Comparison of ENCODE assay signal across 21 cellular contexts in genomic region chr11:117851852-117852251, GRCh38. TPM values are rescaled to one million over a fixed set of nuclear protein-coding genes. Genes with fewer than 3 reads are reported as not detected.
DNase-seq lines count a peak whose midpoint lies in the region; TF ChIP-seq lines count a peak whose summit lies in the region.
"Had no signal": no experiment of that assay in that cellular context is flagged by ENCODE, and none has a peak within 500 bp of the region (broad histone marks: within the 10 kb centered on the region; RNA-seq: fewer than 3 reads in every experiment).

No MANE protein-coding gene starts in this region.

- no peaks in the 10 kb centered on the region for H3K79me2 ChIP-seq in mammary epithelial cell (ENCODE audit: insufficient read depth, low read length)

- no peak overlapping the region for H2AFZ ChIP-seq in mammary epithelial cell (ENCODE audit: low read depth, low read length)

- in situ Hi-C loops in mammary epithelial cell (cut with MboI; ENCODE audit: low sequenced_read_pairs in 2 of 2) = no loop called here

- BruUV-seq in mammary epithelial cell (replicated peaks; lab: Mats Ljungman, UMichigan) = no TSS peak

- DNase-seq in OCI-M1 (lab: John Stamatoyannopoulos, UW) (peak; percentile 18), dorsolateral prefrontal cortex (peak in 7 of 10 donors; percentile 42 to 76 (median 56)), mesenteric fat pad (ENCODE audit: low spot score) (peak; percentile 16), stomach (peak; percentile 13), NCI-H2029 treated with DMSO at 0.1 percent for 48 hours (lab: John Stamatoyannopoulos, UW) (no peak), cerebellar nuclear complex (lab: John Stamatoyannopoulos, UW) (no peak), mammary epithelial cell (no peak)
- no peak for DNase-seq in activated T-cell treated with anti-CD3 and anti-CD28 coated beads, Interleukin-2, amount 50 U/mL, for 1 hour
- DNase-seq: activated naive CD8-positive, alpha-beta T cell treated with anti-CD3 and anti-CD28 coated beads for 36 hours; CD4-positive, CD25-positive, alpha-beta regulatory T cell; effector memory CD8-positive, alpha-beta T cell; NCI-H1436 treated with DMSO at 0.1 percent for 48 hours; NCI-H774; PC-3; T-helper 2 cell had no signal

- CTCF ChIA-PET in mammary epithelial cell (lab: Charles Lee; ENCODE audit: low non-redundant PET) = no interaction called here

- H3K4me1 ChIP-seq in stomach (peaks cover 0 to 21% (median 0%) of the 10 kb centered on the region in 4 donors), mammary epithelial cell (ENCODE audit: insufficient read depth, low read length) (no peaks in the 10 kb centered on the region)
- H3K4me1 ChIP-seq: SJSA1, suprapubic skin had no signal

- H3K9ac ChIP-seq in mammary epithelial cell (ENCODE audit: insufficient read depth, low read length) = no peak overlapping the region

- no peak for TF ChIP-seq EP300 in stomach (IDR thresholded peaks at IDR 0.05)

- WGBS in stomach, 5 donors = 36 to 63% (median 48%) methylated on average over 3 of the region's 3 CpGs
- WGBS in mammary epithelial cell (ENCODE audit: low coverage, missing lambda C conversion rate) = 55% methylated on average over 3 of the region's 3 CpGs

- TF ChIP-seq CTCF in dorsolateral prefrontal cortex (IDR thresholded peaks at IDR 0.05 in 54 of 56, conservative IDR thresholded peaks at IDR 0.05 in 2 of 56; ENCODE audit: low read depth in 1 of 56, partially characterized antibody in 56 of 56) = no peak
- TF ChIP-seq CTCF in stomach (IDR thresholded peaks at IDR 0.05) = no peak
- no peak for TF ChIP-seq CTCF in mammary epithelial cell (conservative IDR thresholded peaks at IDR 0.05 in 1 of 2, IDR thresholded peaks at IDR 0.05 in 1 of 2; ENCODE audit: extremely low read depth in 1 of 2, insufficient read depth in 1 of 2, low read depth in 1 of 2, low read length in 2 of 2)

- no peak overlapping the region for H3K4me2 ChIP-seq in mammary epithelial cell (ENCODE audit: insufficient read depth, low read depth, low read length)

- intact Hi-C loops in dorsolateral prefrontal cortex (cut with DNase I) = no loop called here
- intact Hi-C loops in stomach (cut with DNase I; ENCODE audit: low total_unique reads) = no loop called here
- intact Hi-C loops in mammary epithelial cell (cut with micrococcal nuclease) = no loop called here

- no peak overlapping the region for H3K4me3 ChIP-seq in dorsolateral prefrontal cortex
- no peak overlapping the region for H3K4me3 ChIP-seq in stomach
- H3K4me3 ChIP-seq in mammary epithelial cell (replicated peaks in 1 of 3; ENCODE audit: insufficient read depth in 1 of 3, low read depth in 2 of 3, low read length in 3 of 3) = no peak overlapping the region
- H3K4me3 ChIP-seq: SJSA1, suprapubic skin had no signal

- H3K36me3 ChIP-seq in stomach = no peaks in the 10 kb centered on the region
- no peaks in the 10 kb centered on the region for H3K36me3 ChIP-seq in mammary epithelial cell (ENCODE audit: insufficient read depth, low read length)
- H3K36me3 ChIP-seq: SJSA1, suprapubic skin had no signal

- H3K27ac ChIP-seq in dorsolateral prefrontal cortex (peak overlapping the region in 57 of 59 donors; percentile 13 to 87 (median 72)), stomach (peak overlapping the region in 1 of 5 donors; percentile 21), mammary epithelial cell (ENCODE audit: insufficient read depth, low read depth, low read length) (no peak overlapping the region)
- H3K27ac ChIP-seq: SJSA1, suprapubic skin had no signal

- H3K9me3 ChIP-seq in stomach (peaks cover 0 to 18% (median 7%) of the 10 kb centered on the region in 4 donors), mammary epithelial cell (replicated peaks; ENCODE audit: insufficient read depth, low read length) (no peaks in the 10 kb centered on the region)
- H3K9me3 ChIP-seq: SJSA1 had no signal

- TF ChIP-seq POLR2A in stomach (IDR thresholded peaks at IDR 0.05) = no peak

- H3K27me3 ChIP-seq in dorsolateral prefrontal cortex (peaks cover 0 to 5% (median 0%) of the 10 kb centered on the region in 45 donors), stomach (peaks cover 0 to 3% (median 0%) of the 10 kb centered on the region in 3 donors), mammary epithelial cell (ENCODE audit: insufficient read depth, low read length) (peaks cover 3% of the 10 kb centered on the region)
- H3K27me3 ChIP-seq: SJSA1, suprapubic skin had no signal

- dilution Hi-C loops in mammary epithelial cell (cut with HindIII; ENCODE audit: low sequenced_read_pairs) = no loop called here

- H4K20me1 ChIP-seq in mammary epithelial cell (ENCODE audit: insufficient read depth, low read length) = no peaks in the 10 kb centered on the region

RNA-seq across cellular contexts. Expression of gene FXYD6, which starts 24.6 kb away (rescaled TPM):
- total RNA-seq in dorsolateral prefrontal cortex = 100 to 1,000 TPM; 188 to 567 (median 374) TPM
- 21.5 TPM for total RNA-seq in mesenteric fat pad
- 100 to 1,000 TPM in 1 of 5 donors, 10 to 100 TPM in 4; 12.7 to 187 (median 47.0) TPM for total RNA-seq in stomach
- 10 to 100 TPM; 22.5 to 39.4 (median 25.6) TPM for polyA plus RNA-seq in stomach
- total RNA-seq in mammary epithelial cell = under 1 TPM in 1 of 2 donors, not detected in 1; 0.21 TPM
- 0.35 TPM for polyA plus RNA-seq in mammary epithelial cell
- not detected for polyA minus RNA-seq in mammary epithelial cell
- total RNA-seq: bronchial epithelial cell; CD4-positive, CD25-positive, alpha-beta regulatory T cell; MCF 10A; PC-3 had no signal
- polyA plus RNA-seq: CD4-positive, CD25-positive, alpha-beta regulatory T cell had no signal

RNA-seq across cellular contexts. Expression of gene FXYD2, which starts 27.3 kb away (rescaled TPM):
- 10 to 100 TPM in 5 of 120 experiments, 1 to 10 TPM in 115; 1.5 to 14.9 (median 4.6) TPM for total RNA-seq in dorsolateral prefrontal cortex
- total RNA-seq in mesenteric fat pad = 3.2 TPM
- 1 to 10 TPM in 1 of 5 donors, under 1 TPM in 1, not detected in 3; 0.45 to 7.0 TPM for total RNA-seq in stomach
- polyA plus RNA-seq in stomach = 1 to 10 TPM; 1.0 to 7.8 (median 4.0) TPM
- total RNA-seq in mammary epithelial cell = not detected
- 0.11 TPM for polyA plus RNA-seq in mammary epithelial cell
- not detected for polyA minus RNA-seq in mammary epithelial cell
- total RNA-seq: bronchial epithelial cell, MCF 10A, PC-3, SJSA1, suprapubic skin had no signal
- polyA plus RNA-seq: AG04450 had no signal

RNA-seq across cellular contexts. Expression of gene DSCAML1, which starts 54.8 kb away (rescaled TPM):
- total RNA-seq in dorsolateral prefrontal cortex = 10 to 100 TPM; 16.1 to 61.7 (median 35.6) TPM
- total RNA-seq in mesenteric fat pad = 0.45 TPM
- 1 to 10 TPM in 2 of 5 donors, under 1 TPM in 3; 0.14 to 2.9 (median 0.45) TPM for total RNA-seq in stomach
- under 1 TPM; 0.08 to 0.75 (median 0.46) TPM for polyA plus RNA-seq in stomach
- not detected for total RNA-seq in mammary epithelial cell
- 0.01 TPM for polyA plus RNA-seq in mammary epithelial cell
- polyA minus RNA-seq in mammary epithelial cell = not detected
- total RNA-seq: MCF 10A, PC-3, pulmonary artery endothelial cell had no signal
- polyA plus RNA-seq: AG04450 had no signal

Comparison
In these comparisons a context has a peak if more than half of its experiments do, and no peak if none do; other contexts are left out.
1. DNase-seq: peak in OCI-M1 (single experiment), dorsolateral prefrontal cortex (7 of 10), mesenteric fat pad (single experiment) and stomach (single experiment); none in activated T-cell treated with anti-CD3 and anti-CD28 coated beads, Interleukin-2, amount 50 U/mL, for 1 hour (single experiment), NCI-H2029 treated with DMSO at 0.1 percent for 48 hours (single experiment), cerebellar nuclear complex (0 of 2) and mammary epithelial cell (single experiment).
2. RNA of gene FXYD6, which starts 24.6 kb away (total RNA-seq): 188 to 567 TPM in dorsolateral prefrontal cortex, 12.7 to 187 TPM in stomach and 21.5 TPM in mesenteric fat pad (single experiment); 0.21 TPM in mammary epithelial cell; every median in the first group is over 10 times any median in the second.
3. RNA of gene DSCAML1, which starts 54.8 kb away (total RNA-seq): 16.1 to 61.7 TPM in dorsolateral prefrontal cortex; 0.45 TPM in mesenteric fat pad (single experiment), 0.14 to 2.9 TPM in stomach and not detected in mammary epithelial cell; every median in the first group is over 4 times any median in the second.